ENCODE assay signal across 3 cellular contexts in the genomic region with DNA sequence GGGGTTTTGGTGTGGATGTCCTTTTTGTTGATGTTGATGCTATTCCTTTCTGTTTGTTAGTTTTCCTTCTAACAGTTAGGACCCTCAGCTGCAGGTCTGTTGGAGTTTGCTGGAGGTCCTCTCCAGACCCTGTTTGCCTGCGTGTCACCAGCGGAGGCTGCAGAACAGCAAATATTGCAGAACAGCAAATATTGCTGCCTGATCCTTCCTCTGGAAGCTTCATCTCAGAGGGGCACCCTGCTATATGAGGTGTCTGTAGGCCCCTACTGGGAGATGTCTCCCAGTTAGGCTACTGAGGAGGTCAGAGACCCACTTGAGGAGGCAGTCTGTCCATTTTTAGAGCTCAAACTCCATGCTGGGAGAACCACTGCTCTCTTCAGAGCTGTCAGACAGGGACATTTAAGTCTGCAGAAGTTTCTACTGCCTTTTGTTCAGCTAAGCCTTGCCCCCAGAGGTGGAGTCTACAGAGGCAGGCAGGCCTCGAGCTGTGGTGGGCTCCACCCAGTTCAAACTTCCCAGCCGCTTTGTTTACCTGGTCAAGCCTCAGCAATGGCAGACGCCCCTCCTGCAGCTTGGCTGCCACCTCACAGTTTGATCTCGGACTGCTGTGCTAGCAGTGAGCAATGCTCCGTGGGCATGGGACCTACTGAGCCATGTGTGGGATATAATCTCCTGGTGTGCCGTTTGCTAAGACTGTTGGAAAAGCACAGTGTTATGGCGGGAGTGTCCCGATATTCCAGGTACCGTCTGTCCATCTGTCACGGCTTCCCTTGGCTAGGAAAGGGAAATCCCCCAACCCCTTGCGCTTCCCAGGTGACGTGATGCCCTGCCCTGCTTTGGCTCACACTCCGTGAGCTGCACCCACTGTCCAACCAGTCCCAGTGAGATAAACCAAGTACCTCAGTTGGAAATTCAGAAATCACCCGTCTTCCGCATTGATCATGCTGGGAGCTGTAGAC. TPM values are rescaled to one million over a fixed set of nuclear protein-coding genes. Genes with fewer than 3 reads are reported as not detected.
"Had no signal": no experiment of that assay in that cellular context is flagged by ENCODE, and none has a peak within 500 bp of the region (broad histone marks: within the 10 kb centered on the region; RNA-seq: fewer than 3 reads in every experiment).

No MANE protein-coding gene starts in this region.

RNA-seq across cellular contexts. Expression of gene CRYM, which starts 56.4 kb away (rescaled TPM):
- total RNA-seq: HT1080, IMR-90 had no signal
- polyA plus RNA-seq: IgD-negative memory B cell, IMR-90 had no signal
